2 cellular contexts compared by ENCODE assay signal in the genomic region with DNA sequence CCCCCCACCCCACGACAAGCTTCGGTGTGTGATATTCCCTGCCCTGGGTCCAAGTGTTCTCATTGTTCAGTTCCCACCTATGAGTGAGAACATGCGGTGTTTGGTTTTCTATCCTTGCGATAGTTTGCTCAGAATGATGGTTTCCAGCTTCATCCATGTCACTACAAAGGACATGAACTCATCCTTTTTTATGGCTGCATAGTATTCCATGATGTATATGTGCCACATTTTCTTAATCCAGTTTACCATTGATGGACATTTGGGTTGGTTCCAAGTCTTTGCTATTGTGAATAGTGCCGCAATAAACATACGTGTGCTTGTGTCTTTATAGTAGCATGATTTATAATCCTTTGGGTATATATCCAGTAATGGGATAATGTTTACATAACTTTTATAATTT.
A peak's percentile ranks its signal among the peaks of the same experiment; 100 is the strongest.
TF ChIP-seq lines count a peak whose summit lies in the region.

No MANE protein-coding gene starts in this region.

TF ChIP-seq in A549, 52 proteins besides CTCF, POLR2A, EP300 and RAD21:
- TF ChIP-seq KDM1A (IDR thresholded peaks at IDR 0.05; ENCODE audit: low read depth): peak; percentile 63; the same call in 1 of the 2 replicates

TF ChIP-seq in GM12878, 131 proteins besides CTCF, POLR2A, EP300 and RAD21:
- TF ChIP-seq ZNF217 (IDR thresholded peaks at IDR 0.05): peak; percentile 74
- TF ChIP-seq SMARCA5 (IDR thresholded peaks at IDR 0.05): 0 out of 2 replicates have a peak, but pooled peaks have one; percentile 30
